17 cellular contexts compared by ENCODE assay signal in the genomic region with DNA sequence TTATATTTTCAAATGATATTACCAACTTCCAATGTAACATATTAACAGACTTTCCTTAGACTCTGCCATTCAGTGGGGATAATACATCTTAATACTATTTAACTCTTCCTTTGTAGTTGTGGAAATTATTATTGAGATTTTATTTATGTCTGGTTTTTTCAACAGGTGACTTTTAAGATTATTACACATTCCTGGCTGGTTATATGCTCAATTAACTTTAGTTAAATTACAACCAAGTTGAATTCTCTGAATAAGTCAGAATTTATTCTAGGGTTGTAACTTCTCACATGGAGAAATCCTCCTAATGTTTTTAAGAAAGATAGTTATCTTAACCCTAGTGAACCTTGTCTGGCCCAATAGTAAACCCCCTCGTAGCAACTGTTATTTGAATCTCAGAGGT.
A peak's percentile ranks its signal among the peaks of the same experiment; 100 is the strongest.
DNase-seq lines count a peak whose midpoint lies in the region; ATAC-seq and TF ChIP-seq lines count a peak whose summit lies in the region.
"Had no signal": no experiment of that assay in that cellular context is flagged by ENCODE, and none has a peak within 500 bp of the region (broad histone marks: within the 10 kb centered on the region; RNA-seq: fewer than 3 reads in every experiment).

No MANE protein-coding gene starts in this region.

- no peaks in the 10 kb centered on the region for H3K9me3 ChIP-seq in aorta (ENCODE audit: control insufficient read depth, low read length)
- H3K9me3 ChIP-seq: HAP-1 had no signal

- no peak for TF ChIP-seq CTCF in epithelial cell of proximal tubule (conservative IDR thresholded peaks at IDR 0.05; ENCODE audit: low read depth, low read length)
- TF ChIP-seq CTCF in nephron (IDR thresholded peaks at IDR 0.05; ENCODE audit: unreplicated experiment in 3 of 3) = no peak

- no peaks in the 10 kb centered on the region for H3K4me1 ChIP-seq in aorta (ENCODE audit: control insufficient read depth in 1 of 2, insufficient read depth in 2 of 2, low read length in 2 of 2)
- H3K4me1 ChIP-seq: BLaER1, HAP-1 had no signal

- ATAC-seq in aorta (ENCODE audit: low FRiP score) = no peak
- ATAC-seq: GM12878, HepG2 had no signal

- peak; percentile 42 for DNase-seq in epithelial cell of proximal tubule (ENCODE audit: low read depth)
- peak; percentile 58 for DNase-seq in kidney glomerular epithelial cell (lab: John Stamatoyannopoulos, UW)
- no peak for DNase-seq in DMS53 (lab: John Stamatoyannopoulos, UW)
- no peak for DNase-seq in SIG-M5 treated with dmso at 0.1 percent for 504 hours (lab: John Stamatoyannopoulos, UW; ENCODE audit: unreplicated experiment)
- DNase-seq in aorta = no peak
- DNase-seq: Calu3; CD4-positive, alpha-beta memory T cell; DND-41; EL; GM23248 had no signal

- no peak overlapping the region for H3K4me3 Mint-ChIP-seq in nephron
- H3K4me3 Mint-ChIP-seq: CD14-positive monocyte; CD4-positive, alpha-beta memory T cell; IgD-negative memory B cell had no signal

- peaks cover 83% of the 10 kb centered on the region for H3K36me3 Mint-ChIP-seq in nephron (ENCODE audit: low read depth)
- H3K36me3 Mint-ChIP-seq: CD14-positive monocyte, IgD-negative memory B cell had no signal

- H3K9me3 Mint-ChIP-seq in nephron = peaks cover 16% of the 10 kb centered on the region

- H3K27ac ChIP-seq in aorta (ENCODE audit: low read depth in 1 of 2, low read length in 2 of 2) = no peak overlapping the region
- H3K27ac ChIP-seq: BLaER1, GM23248 had no signal

- H3K27me3 Mint-ChIP-seq in nephron (ENCODE audit: low read depth) = no peaks in the 10 kb centered on the region

- no peaks in the 10 kb centered on the region for H3K27me3 ChIP-seq in aorta (ENCODE audit: control insufficient read depth in 1 of 2, insufficient read depth in 2 of 2, low read length in 1 of 2)
- H3K27me3 ChIP-seq: BLaER1 had no signal

- WGBS in aorta, 2 donors = 89 to 92% methylated on average over 1 of the region's 1 CpG

- H3K4me1 Mint-ChIP-seq in nephron = no peaks in the 10 kb centered on the region
- H3K4me1 Mint-ChIP-seq: CD14-positive monocyte; CD4-positive, alpha-beta memory T cell; IgD-negative memory B cell had no signal

- intact Hi-C loops in aorta (cut with DNase I) = no loop called here

- H3K27ac Mint-ChIP-seq in nephron = peak overlapping the region; percentile 79 to 92 (median 85)
- H3K27ac Mint-ChIP-seq: CD14-positive monocyte; CD4-positive, alpha-beta memory T cell; IgD-negative memory B cell had no signal

- no peaks in the 10 kb centered on the region for H3K36me3 ChIP-seq in aorta (ENCODE audit: control insufficient read depth in 1 of 2, insufficient read depth in 2 of 2, low read length in 1 of 2)

- H3K4me3 ChIP-seq in epithelial cell of proximal tubule (ENCODE audit: low read depth, low read length) (no peak overlapping the region), aorta (ENCODE audit: low read length in 2 of 2) (no peak overlapping the region)
- H3K4me3 ChIP-seq: BLaER1, GM12878, GM23248, HAP-1 had no signal

Comparison
In these comparisons a context has a peak if more than half of its experiments do, and no peak if none do; other contexts are left out.
1. DNase-seq: peak in epithelial cell of proximal tubule (single experiment) and kidney glomerular epithelial cell (single experiment); none in DMS53 (single experiment), SIG-M5 treated with dmso at 0.1 percent for 504 hours (single experiment) and aorta (0 of 2).